27 cellular contexts compared by ENCODE assay signal in the genomic region with DNA sequence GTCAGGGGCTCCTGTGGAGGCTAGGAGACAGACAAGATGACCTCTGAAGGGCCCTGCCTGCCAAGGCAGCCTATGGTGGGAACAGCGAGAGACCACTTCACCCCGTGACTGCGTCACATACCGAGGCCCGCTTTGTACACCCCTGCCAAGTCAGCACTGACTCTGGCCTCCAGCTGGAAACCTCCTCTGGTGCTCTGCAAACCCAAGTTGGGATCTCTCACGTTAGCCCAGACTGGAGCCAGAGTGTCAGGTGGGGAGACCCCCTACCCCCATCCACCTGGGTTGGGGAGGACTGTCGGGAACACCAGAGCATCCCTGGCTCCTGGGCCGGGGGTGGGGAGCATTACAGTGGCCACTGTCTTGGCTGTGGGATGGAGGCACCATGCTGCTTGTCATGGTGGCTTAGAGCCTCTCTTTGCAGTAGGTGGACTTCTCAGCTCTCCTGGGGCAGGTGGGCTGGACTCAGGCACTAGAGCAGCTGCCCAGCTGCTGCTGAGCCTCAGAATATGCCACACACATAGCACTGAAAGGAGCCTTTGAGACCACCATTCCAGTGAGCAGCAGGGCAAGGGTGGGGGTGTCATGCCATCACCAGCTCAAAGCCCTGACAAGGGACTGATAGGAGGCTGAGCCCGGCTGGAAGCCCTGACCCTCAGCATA. TPM values are rescaled to one million over a fixed set of nuclear protein-coding genes. Genes with fewer than 3 reads are reported as not detected.
DNase-seq lines count a peak whose midpoint lies in the region; ATAC-seq, FAIRE-seq and TF ChIP-seq lines count a peak whose summit lies in the region.
"Had no signal": no experiment of that assay in that cellular context is flagged by ENCODE, and none has a peak within 500 bp of the region (broad histone marks: within the 10 kb centered on the region; RNA-seq: fewer than 3 reads in every experiment).

No MANE protein-coding gene starts in this region.

- no peak for ATAC-seq in HepG2
- no peak for ATAC-seq in stimulated activated memory B cell treated with anti-CD40 and anti-IgM and Interleukin-4, amounts not matched to agents 10 μg/mL and 1 μg/mL and 100 μg/mL, for 72 hours
- no peak for ATAC-seq in HG03439 (IDR thresholded peaks at IDR 0.05; ENCODE audit: unreplicated experiment)
- no peak for ATAC-seq in GM18870 (IDR thresholded peaks at IDR 0.05; ENCODE audit: unreplicated experiment)
- ATAC-seq: Panc1 had no signal

- peaks cover 13 to 59% of the 10 kb centered on the region in 2 experiments for H3K27me3 ChIP-seq in HepG2 (ENCODE audit: control insufficient read depth in 1 of 2, insufficient read depth in 2 of 2, low read length in 2 of 2)
- H3K27me3 ChIP-seq: dorsolateral prefrontal cortex, pancreas had no signal

- peaks cover 17% of the 10 kb centered on the region for H3K27me3 Mint-ChIP-seq in activated CD4-positive, alpha-beta memory T cell treated with anti-CD3 and anti-CD28 coated beads for 36 hours
- peaks cover 13% of the 10 kb centered on the region for H3K27me3 Mint-ChIP-seq in activated CD4-positive, alpha-beta memory T cell treated with anti-CD3 and anti-CD28 coated beads, Interleukin-2, amount 10 ng/mL, durations not matched to agents 7 days and 5 days
- peaks cover 43% of the 10 kb centered on the region for H3K27me3 Mint-ChIP-seq in stimulated activated memory B cell treated with anti-CD40 and anti-IgM and Interleukin-4, amounts not matched to agents 10 μg/mL and 1 μg/mL and 100 μg/mL, for 72 hours
- H3K27me3 Mint-ChIP-seq: activated naive CD8-positive, alpha-beta T cell had no signal

- TF ChIP-seq EP300 in HepG2 (IDR thresholded peaks at IDR 0.05; ENCODE audit: low read depth in 2 of 2, low read length in 2 of 2) = no peak
- no peak for TF ChIP-seq EP300 in HepG2 (CRISPR knock-in tag; IDR thresholded peaks at IDR 0.05; ENCODE audit: borderline replicate concordance)

- TF ChIP-seq RAD21 in HepG2 (CRISPR knock-in tag; IDR thresholded peaks at IDR 0.05) = no peak

- in situ Hi-C loops in HepG2 (cut with HindIII; ENCODE audit: extremely low pct_ligation_motif_present, low pct_unique_long_range_greater_than_20kb) (loop anchor here (5.0 kb wide), 1 partner anchor 44 kb away; no protein-coding TSS in a partner anchor), ACHN (cut with HindIII; ENCODE audit: low pct_ligation_motif_present, low pct_unique_long_range_greater_than_20kb, low sequenced_read_pairs) (no loop called here)

- intact Hi-C loops in activated CD4-positive, alpha-beta memory T cell treated with anti-CD3 and anti-CD28 coated beads for 36 hours (cut with micrococcal nuclease) = no loop called here
- intact Hi-C loops in HepG2 (cut with micrococcal nuclease; ENCODE audit: unreplicated experiment) = no loop called here

- H3K36me3 ChIP-seq in HepG2 (replicated peaks in 1 of 2; ENCODE audit: control insufficient read depth in 1 of 2, insufficient read depth in 2 of 2, low read length in 2 of 2) = no peaks in the 10 kb centered on the region
- H3K36me3 ChIP-seq: cardiac muscle cell, pancreas, SJSA1 had no signal

- H3K4me1 ChIP-seq in HepG2 (ENCODE audit: insufficient read depth, low read length) = peaks cover 40% of the 10 kb centered on the region
- H3K4me1 ChIP-seq: SJSA1 had no signal

- H3K4me3 ChIP-seq in HepG2 (replicated peaks in 1 of 3; ENCODE audit: insufficient read depth in 1 of 3, low read depth in 2 of 3, low read length in 3 of 3) = no peak overlapping the region; a peak in 1 of 6 replicates
- H3K4me3 ChIP-seq: cardiac muscle cell, dorsolateral prefrontal cortex, pancreas, SJSA1 had no signal

- H3K9ac ChIP-seq in HepG2 (ENCODE audit: insufficient read depth, low read depth, low read length) = no peak overlapping the region

- no peaks in the 10 kb centered on the region for H3K36me3 Mint-ChIP-seq in activated CD4-positive, alpha-beta memory T cell treated with anti-CD3 and anti-CD28 coated beads for 36 hours
- H3K36me3 Mint-ChIP-seq in activated CD4-positive, alpha-beta memory T cell treated with anti-CD3 and anti-CD28 coated beads, Interleukin-2, amount 10 ng/mL, durations not matched to agents 7 days and 5 days (ENCODE audit: low read depth) = no peaks in the 10 kb centered on the region
- no peaks in the 10 kb centered on the region for H3K36me3 Mint-ChIP-seq in stimulated activated memory B cell treated with anti-CD40 and anti-IgM and Interleukin-4, amounts not matched to agents 10 μg/mL and 1 μg/mL and 100 μg/mL, for 72 hours
- H3K36me3 Mint-ChIP-seq: activated naive CD8-positive, alpha-beta T cell; T-cell had no signal

- H3K27ac ChIP-seq in VCaP = peak overlapping the region; percentile 80
- H3K27ac ChIP-seq in HepG2 (ENCODE audit: extremely low read length, insufficient read depth, low read length) = no peak overlapping the region
- H3K27ac ChIP-seq: 22Rv1, cardiac muscle cell, SJSA1 had no signal

- TF ChIP-seq CTCF in VCaP (conservative IDR thresholded peaks at IDR 0.05) (no peak), HepG2 (CRISPR knock-in tag; IDR thresholded peaks at IDR 0.05) (no peak)

- H4K20me1 ChIP-seq in HepG2 (ENCODE audit: insufficient read depth, low read length) = no peaks in the 10 kb centered on the region

- no peak for FAIRE-seq in HepG2 (lab: Jason Lieb, UNC)
- FAIRE-seq: pancreas had no signal

- WGBS in HepG2 (ENCODE audit: low lambda C conversion rate) = 33% methylated on average over 3 of the region's 9 CpGs

- no TSS peak for BruUV-seq in HepG2 (replicated peaks; lab: Mats Ljungman, UMichigan)

- peak overlapping the region; percentile 69; the same call in 1 of the 2 replicates for H3K4me2 ChIP-seq in HepG2 (ENCODE audit: low read depth, low read length)

- no peak overlapping the region for H2AFZ ChIP-seq in HepG2 (ENCODE audit: low read length)

- no peak overlapping the region for H3K4me3 Mint-ChIP-seq in activated CD4-positive, alpha-beta memory T cell treated with anti-CD3 and anti-CD28 coated beads for 36 hours
- no peak overlapping the region for H3K4me3 Mint-ChIP-seq in activated CD4-positive, alpha-beta memory T cell treated with anti-CD3 and anti-CD28 coated beads, Interleukin-2, amount 10 ng/mL, durations not matched to agents 7 days and 5 days
- no peak overlapping the region for H3K4me3 Mint-ChIP-seq in stimulated activated memory B cell treated with anti-CD40 and anti-IgM and Interleukin-4, amounts not matched to agents 10 μg/mL and 1 μg/mL and 100 μg/mL, for 72 hours
- H3K4me3 Mint-ChIP-seq: activated naive CD8-positive, alpha-beta T cell; activated T-helper 1 cell treated with anti-CD3 and anti-CD28 coated beads, Interleukin-12 subunit alpha, Interleukin-12 subunit beta, Interleukin-2, Interleukin-4 antibody, amounts not matched to agents 30 ng/mL and 10 ng/mL and 1 ng/mL, durations not matched to agents 14 hours and 24 hours and 36 hours; nephron had no signal

- CTCF ChIA-PET in activated CD4-positive, alpha-beta memory T cell treated with anti-CD3 and anti-CD28 coated beads for 36 hours (lab: Charles Lee) = interaction anchor here (2.8 kb wide), 1 partner anchor 10 kb away, joined by 10 read pairs; no protein-coding TSS in a partner anchor
- CTCF ChIA-PET in activated CD4-positive, alpha-beta memory T cell treated with anti-CD3 and anti-CD28 coated beads, Interleukin-2, amount 10 ng/mL, durations not matched to agents 7 days and 5 days (lab: Charles Lee) = interaction anchor here (1.3 kb wide), 1 partner anchor 76 kb away, joined by 3 read pairs; no protein-coding TSS in a partner anchor
- CTCF ChIA-PET in HepG2 (lab: Yijun Ruan, JAX; ENCODE audit: low intra/inter-chr PET ratio, low total read pairs) = interaction anchor here (1.0 kb wide), 1 partner anchor 76 kb away, joined by 3 read pairs; no protein-coding TSS in a partner anchor

- no peaks in the 10 kb centered on the region for H3K79me2 ChIP-seq in HepG2 (ENCODE audit: insufficient read depth, low read length)

- H3K27ac Mint-ChIP-seq in activated CD4-positive, alpha-beta memory T cell treated with anti-CD3 and anti-CD28 coated beads for 36 hours = no peak overlapping the region
- H3K27ac Mint-ChIP-seq in activated CD4-positive, alpha-beta memory T cell treated with anti-CD3 and anti-CD28 coated beads, Interleukin-2, amount 10 ng/mL, durations not matched to agents 7 days and 5 days = no peak overlapping the region
- H3K27ac Mint-ChIP-seq in stimulated activated memory B cell treated with anti-CD40 and anti-IgM and Interleukin-4, amounts not matched to agents 10 μg/mL and 1 μg/mL and 100 μg/mL, for 72 hours = peak overlapping the region; percentile 60
- H3K27ac Mint-ChIP-seq: activated T-helper 1 cell treated with anti-CD3 and anti-CD28 coated beads, Interleukin-12 subunit alpha, Interleukin-12 subunit beta, Interleukin-2, Interleukin-4 antibody, amounts not matched to agents 30 ng/mL and 10 ng/mL and 1 ng/mL, durations not matched to agents 14 hours and 24 hours and 36 hours; T-cell had no signal

- TF ChIP-seq POLR2A in HepG2 (IDR thresholded peaks at IDR 0.05; ENCODE audit: insufficient read depth in 1 of 2, low read depth in 2 of 2, low read length in 2 of 2) = no peak

- H3K4me1 Mint-ChIP-seq in activated CD4-positive, alpha-beta memory T cell treated with anti-CD3 and anti-CD28 coated beads for 36 hours (ENCODE audit: low read depth) = no peaks in the 10 kb centered on the region
- H3K4me1 Mint-ChIP-seq in activated CD4-positive, alpha-beta memory T cell treated with anti-CD3 and anti-CD28 coated beads, Interleukin-2, amount 10 ng/mL, durations not matched to agents 7 days and 5 days = no peaks in the 10 kb centered on the region
- H3K4me1 Mint-ChIP-seq in stimulated activated memory B cell treated with anti-CD40 and anti-IgM and Interleukin-4, amounts not matched to agents 10 μg/mL and 1 μg/mL and 100 μg/mL, for 72 hours = peaks cover 41% of the 10 kb centered on the region

- no peaks in the 10 kb centered on the region for H3K9me3 Mint-ChIP-seq in activated CD4-positive, alpha-beta memory T cell treated with anti-CD3 and anti-CD28 coated beads for 36 hours
- H3K9me3 Mint-ChIP-seq in activated CD4-positive, alpha-beta memory T cell treated with anti-CD3 and anti-CD28 coated beads, Interleukin-2, amount 10 ng/mL, durations not matched to agents 7 days and 5 days = no peaks in the 10 kb centered on the region
- no peaks in the 10 kb centered on the region for H3K9me3 Mint-ChIP-seq in stimulated activated memory B cell treated with anti-CD40 and anti-IgM and Interleukin-4, amounts not matched to agents 10 μg/mL and 1 μg/mL and 100 μg/mL, for 72 hours
- H3K9me3 Mint-ChIP-seq: activated T-helper 1 cell treated with anti-CD3 and anti-CD28 coated beads, Interleukin-12 subunit alpha, Interleukin-12 subunit beta, Interleukin-2, Interleukin-4 antibody, amounts not matched to agents 30 ng/mL and 10 ng/mL and 1 ng/mL, durations not matched to agents 14 hours and 24 hours and 36 hours; nephron; stimulated activated naive CD8-positive, alpha-beta T cell treated with anti-CD3 and anti-CD28 coated beads, Interleukin-15, amount 100 ng/mL, for 72 hours; T-cell had no signal

- peak; percentile 5 for DNase-seq in activated CD4-positive, alpha-beta memory T cell treated with anti-CD3 and anti-CD28 coated beads for 36 hours
- no peak for DNase-seq in activated CD4-positive, alpha-beta memory T cell treated with anti-CD3 and anti-CD28 coated beads, Interleukin-2, amount 10 ng/mL, durations not matched to agents 7 days and 5 days
- DNase-seq in HepG2 (ENCODE audit: low spot score) (no peak), ACHN (no peak)
- DNase-seq: activated CD4-positive, alpha-beta T cell treated with anti-CD3 and anti-CD28 coated beads for 1 hour; AML-193; dorsolateral prefrontal cortex; GDM1; Karpas-422; MV-4-11; NCI-H1694 treated with DMSO at 0.1 percent for 48 hours; NCI-H2171; NCI-H524; stimulated activated naive CD8-positive, alpha-beta T cell treated with anti-CD3 and anti-CD28 coated beads, Interleukin-15, amount 100 ng/mL, for 72 hours; T-cell had no signal

- no peaks in the 10 kb centered on the region for H3K9me3 ChIP-seq in HepG2 (ENCODE audit: low read length)
- H3K9me3 ChIP-seq: pancreas, SJSA1 had no signal

- POLR2A ChIA-PET in activated CD4-positive, alpha-beta memory T cell treated with anti-CD3 and anti-CD28 coated beads for 36 hours (lab: Charles Lee) = interaction anchor here (0.5 kb wide), 1 partner anchor 62 kb away, joined by 3 read pairs; no protein-coding TSS in a partner anchor
- POLR2A ChIA-PET in activated CD4-positive, alpha-beta memory T cell treated with anti-CD3 and anti-CD28 coated beads, Interleukin-2, amount 10 ng/mL, durations not matched to agents 7 days and 5 days (lab: Charles Lee) = no interaction called here
- POLR2A ChIA-PET in HepG2 (lab: Yijun Ruan, JAX) = interaction anchor here (0.6 kb wide), 1 partner anchor 21 kb away, joined by 3 read pairs; no protein-coding TSS in a partner anchor

RNA-seq across cellular contexts. Expression of a gene that starts 50.4 kb away (rescaled TPM):
- total RNA-seq in activated CD4-positive, alpha-beta memory T cell treated with anti-CD3 and anti-CD28 coated beads for 36 hours = 10 to 100 TPM; 60.7 to 65.8 TPM
- total RNA-seq in activated CD4-positive, alpha-beta memory T cell treated with anti-CD3 and anti-CD28 coated beads, Interleukin-2, amount 10 ng/mL, durations not matched to agents 7 days and 5 days = 10 to 100 TPM; 80.6 to 83.0 TPM
- total RNA-seq in HepG2 (2016; rRNA removed; fragmentation: Illumina TruSeq; extraction: Trizol) = 13.1 and 15.0 TPM in 2 replicates
- 17.4 and 18.2 TPM in 2 replicates for total RNA-seq in HepG2 (2016; cell fraction: cytosol; rRNA removed; fragmentation: Illumina TruSeq; extraction: Trizol; ENCODE audit: low read depth)
- total RNA-seq in HepG2 (2016; cell fraction: insoluble cytoplasmic fraction; rRNA removed; fragmentation: Illumina TruSeq; extraction: Trizol) = 12.5 and 14.4 TPM in 2 replicates
- 27.6 and 35.3 TPM in 2 replicates for total RNA-seq in HepG2 (2016; cell fraction: membrane; rRNA removed; fragmentation: Illumina TruSeq; extraction: Trizol)
- 14.7 and 15.8 TPM in 2 replicates for total RNA-seq in HepG2 (2016; cell fraction: nucleus; rRNA removed; fragmentation: Illumina TruSeq; extraction: Trizol)
- 6.8 and 8.3 TPM in 2 replicates for polyA plus RNA-seq in HepG2 (2011; rRNA removed)
- 2.3 and 3.5 TPM in 2 replicates for polyA plus RNA-seq in HepG2 (2011; cell fraction: cytosol; rRNA removed)
- polyA plus RNA-seq in HepG2 (2011; cell fraction: nucleus; rRNA removed) = 11.0 and 12.1 TPM in 2 replicates
- 9.9 and 11.2 TPM in 2 replicates for polyA plus RNA-seq in HepG2 (2012)
- 9.0 and 9.8 TPM in 2 replicates for polyA plus RNA-seq in HepG2 (2016; cell fraction: cytosol; fragmentation: Illumina TruSeq; extraction: Trizol; ENCODE audit: low read depth)
- polyA plus RNA-seq in HepG2 (2016; cell fraction: insoluble cytoplasmic fraction; fragmentation: Illumina TruSeq; extraction: Trizol; ENCODE audit: low read depth) = 12.2 TPM in 2 replicates
- 15.0 TPM in 2 replicates for polyA plus RNA-seq in HepG2 (2016; cell fraction: membrane; fragmentation: Illumina TruSeq; extraction: Trizol; ENCODE audit: low read depth)
- 20.1 and 20.3 TPM in 2 replicates for polyA plus RNA-seq in HepG2 (2016; cell fraction: nucleus; fragmentation: Illumina TruSeq; extraction: Trizol; ENCODE audit: insufficient read depth, low read depth)
- 12.0 and 30.8 TPM in 2 replicates for polyA minus RNA-seq in HepG2 (2011; rRNA and poly(A)+ RNA removed; ENCODE audit: low replicate concordance)
- polyA minus RNA-seq in HepG2 (2011; cell fraction: cytosol; rRNA and poly(A)+ RNA removed) = 11.9 and 12.8 TPM in 2 replicates
- polyA minus RNA-seq in HepG2 (2011; cell fraction: nucleus; rRNA and poly(A)+ RNA removed) = 21.0 and 22.3 TPM in 2 replicates
